ENCODE assay signal across 14 cellular contexts in genomic region chr5:94620257-94620656, GRCh38. TPM values are rescaled to one million over a fixed set of nuclear protein-coding genes. Genes with fewer than 3 reads are reported as not detected.
DNase-seq lines count a peak whose midpoint lies in the region; ATAC-seq and TF ChIP-seq lines count a peak whose summit lies in the region.
"Had no signal": no experiment of that assay in that cellular context is flagged by ENCODE, and none has a peak within 500 bp of the region (broad histone marks: within the 10 kb centered on the region; RNA-seq: fewer than 3 reads in every experiment).

No MANE protein-coding gene starts in this region.

- no peak overlapping the region for H3K4me3 ChIP-seq in cardiac muscle cell
- peak overlapping the region in 1 of 12 donors; percentile 82 for H3K4me3 ChIP-seq in heart left ventricle
- H3K4me3 ChIP-seq in PC-3 (ENCODE audit: low read length), result no peak overlapping the region

- peaks cover 7% of the 10 kb centered on the region for H3K36me3 Mint-ChIP-seq in central memory CD8-positive, alpha-beta T cell (ENCODE audit: insufficient read depth)

- H3K4me3 Mint-ChIP-seq in central memory CD8-positive, alpha-beta T cell, result peak overlapping the region; percentile 99

- DNase-seq in cardiac muscle cell (ENCODE audit: low read depth in 1 of 2, low spot score in 1 of 2) (no peak), heart left ventricle (no peak), PC-3 (no peak), GM10266 (ENCODE audit: extremely low spot score) (no peak), hepatic stellate cell (ENCODE audit: low spot score) (no peak), DMS114 treated with DMSO at 0.1 percent for 48 hours (lab: John Stamatoyannopoulos, UW; ENCODE audit: unreplicated experiment) (no peak)
- DNase-seq in central memory CD8-positive, alpha-beta T cell (ENCODE audit: low spot score in 2 of 2), result no peak
- DNase-seq: activated CD4-positive, CD25-positive, alpha-beta regulatory T cell treated with anti-CD3 and anti-CD28 coated beads, Interleukin-2, amount 50 U/mL, for 72 hours; DMS79 treated with DMSO at 0.1 percent for 48 hours; NCI-H1105 treated with DMSO at 0.1 percent for 48 hours; psoas muscle; tibial artery had no signal

- peak overlapping the region; percentile 83; the same call in 1 of the 2 replicates for H3K4me2 ChIP-seq in PC-3 (ENCODE audit: low read length)

- H3K9ac ChIP-seq in PC-3 (ENCODE audit: low read length), result no peak overlapping the region

- CTCF ChIA-PET in PC-3 (lab: Charles Lee), result no interaction called here

- H2AFZ ChIP-seq in PC-3 (ENCODE audit: low read length), result no peak overlapping the region

- no peaks in the 10 kb centered on the region for H3K9me3 ChIP-seq in cardiac muscle cell (ENCODE audit: low read depth)
- no peaks in the 10 kb centered on the region for H3K9me3 ChIP-seq in heart left ventricle
- H3K9me3 ChIP-seq in PC-3 (ENCODE audit: low read length), result no peaks in the 10 kb centered on the region
- H3K9me3 ChIP-seq: psoas muscle, tibial artery had no signal

- H3K36me3 ChIP-seq in cardiac muscle cell (no peaks in the 10 kb centered on the region), heart left ventricle (no peaks in the 10 kb centered on the region), PC-3 (ENCODE audit: low read depth, low read length) (no peaks in the 10 kb centered on the region)
- H3K36me3 ChIP-seq: tibial artery had no signal

- no peaks in the 10 kb centered on the region for H3K9me3 Mint-ChIP-seq in central memory CD8-positive, alpha-beta T cell

- H3K4me1 Mint-ChIP-seq in central memory CD8-positive, alpha-beta T cell, result peaks cover 50% of the 10 kb centered on the region

- no peaks in the 10 kb centered on the region for H4K20me1 ChIP-seq in PC-3 (ENCODE audit: low read length)

- POLR2A ChIA-PET in PC-3 (lab: Charles Lee; ENCODE audit: unreplicated experiment), result no interaction called here

- intact Hi-C loops in heart left ventricle (cut with DNase I), result no loop called here
- intact Hi-C loops in PC-3 (cut with micrococcal nuclease), result no loop called here

- no peaks in the 10 kb centered on the region for H3K27me3 Mint-ChIP-seq in central memory CD8-positive, alpha-beta T cell
- H3K27me3 Mint-ChIP-seq: B cell had no signal

- H3K4me1 ChIP-seq in cardiac muscle cell (ENCODE audit: low read depth) (peaks cover 36% of the 10 kb centered on the region), heart left ventricle (peaks cover 0 to 34% (median 16%) of the 10 kb centered on the region in 12 donors), PC-3 (ENCODE audit: insufficient read depth, low read length) (peaks cover 7% of the 10 kb centered on the region)

- H3K79me2 ChIP-seq in PC-3 (ENCODE audit: low read length), result peaks cover 50% of the 10 kb centered on the region

- 92 to 96% (median 95%) methylated on average over 5 of the region's 5 CpGs for WGBS in heart left ventricle, 4 donors

- ATAC-seq in heart left ventricle, result no peak
- no peak for ATAC-seq in PC-3
- no peak for ATAC-seq in central memory CD8-positive, alpha-beta T cell (replicated peaks; ENCODE audit: extremely low read depth, poor library complexity, severe bottlenecking)
- no peak for ATAC-seq in HG03460 (IDR thresholded peaks at IDR 0.05; ENCODE audit: unreplicated experiment)
- ATAC-seq: psoas muscle had no signal

- H3K27me3 ChIP-seq in cardiac muscle cell (no peaks in the 10 kb centered on the region), heart left ventricle (no peaks in the 10 kb centered on the region), PC-3 (ENCODE audit: low read length) (no peaks in the 10 kb centered on the region)
- H3K27me3 ChIP-seq: tibial artery had no signal

- H3K9me2 ChIP-seq in PC-3 (replicated peaks; ENCODE audit: low read length), result no peaks in the 10 kb centered on the region

- TF ChIP-seq POLR2A in heart left ventricle (IDR thresholded peaks at IDR 0.05), result no peak

- H3K27ac ChIP-seq in cardiac muscle cell (peak overlapping the region; percentile 82), heart left ventricle (no peak overlapping the region), PC-3 (ENCODE audit: low read length) (no peak overlapping the region)
- H3K27ac ChIP-seq: psoas muscle, tibial artery had no signal

- no peaks in the 10 kb centered on the region for H3F3A ChIP-seq in PC-3 (ENCODE audit: low read length, unreplicated experiment)

- no peak for TF ChIP-seq CTCF in cardiac muscle cell (IDR thresholded peaks at IDR 0.05; ENCODE audit: low read depth, low read length)
- no peak for TF ChIP-seq CTCF in heart left ventricle (IDR thresholded peaks at IDR 0.05)
- no peak for TF ChIP-seq CTCF in PC-3 (conservative IDR thresholded peaks at IDR 0.05; ENCODE audit: low read depth, low read length)
- TF ChIP-seq CTCF in GM10266 (IDR thresholded peaks at IDR 0.05; ENCODE audit: control insufficient read depth, insufficient read depth, low read depth, missing control alignments), result no peak

- H3K27ac Mint-ChIP-seq in central memory CD8-positive, alpha-beta T cell (ENCODE audit: low read depth), result peak overlapping the region; percentile 95
- H3K27ac Mint-ChIP-seq: B cell had no signal

- BruUV-seq in PC-3 (replicated peaks; lab: Mats Ljungman, UMichigan), result no TSS peak

RNA-seq across cellular contexts. Expression of gene SLF1, which starts 1.8 kb away (rescaled TPM):
- total RNA-seq in cardiac muscle cell (6.0 and 6.3 TPM in 2 replicates), heart left ventricle (1 to 10 TPM; 4.0 to 8.1 (median 5.8) TPM), PC-3 (2014; rRNA removed) (23.6 and 27.8 TPM in 2 replicates)
- polyA plus RNA-seq in cardiac muscle cell (10.6 TPM in 2 replicates), heart left ventricle (1 to 10 TPM; 2.4 to 4.2 TPM)

RNA-seq across cellular contexts. Expression of gene KIAA0825, which starts 1.9 kb away (rescaled TPM):
- total RNA-seq in cardiac muscle cell (1.8 and 2.1 TPM in 2 replicates), heart left ventricle (1 to 10 TPM; 1.6 to 4.1 (median 2.4) TPM), PC-3 (2014; rRNA removed) (0.07 and 0.23 TPM in 2 replicates)
- polyA plus RNA-seq in cardiac muscle cell (1.3 and 1.5 TPM in 2 replicates), heart left ventricle (under 1 TPM; 0.27 to 1.00 TPM)
